In the genomic region with DNA sequence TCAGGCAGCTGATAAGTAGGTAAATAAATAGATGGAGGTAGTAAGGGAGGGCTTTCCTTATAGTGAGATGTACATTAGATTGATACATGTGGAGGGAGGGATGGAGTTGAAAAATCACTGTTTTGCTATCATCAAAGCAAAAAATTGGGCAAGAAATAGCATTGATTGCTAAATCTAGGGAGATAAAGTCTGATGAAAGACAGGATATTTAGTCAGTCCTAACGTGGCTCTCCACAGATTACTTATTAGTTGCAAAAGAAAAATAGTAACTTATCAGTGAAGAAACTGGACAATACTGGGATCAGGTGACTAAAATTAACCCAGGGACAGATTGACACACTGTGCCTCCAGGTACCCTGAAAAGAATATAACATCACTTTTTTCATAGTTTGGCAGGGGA, we compare ENCODE assay signal across 17 cellular contexts. TPM values are rescaled to one million over a fixed set of nuclear protein-coding genes. Genes with fewer than 3 reads are reported as not detected.
A peak's percentile ranks its signal among the peaks of the same experiment; 100 is the strongest.
DNase-seq lines count a peak whose midpoint lies in the region; ATAC-seq and TF ChIP-seq lines count a peak whose summit lies in the region.
"Had no signal": no experiment of that assay in that cellular context is flagged by ENCODE, and none has a peak within 500 bp of the region (broad histone marks: within the 10 kb centered on the region; RNA-seq: fewer than 3 reads in every experiment).

No MANE protein-coding gene starts in this region.

- ATAC-seq in PC-3: no peak

- TF ChIP-seq CTCF in PC-3 (conservative IDR thresholded peaks at IDR 0.05; ENCODE audit: low read depth, low read length) (no peak), fibroblast of pulmonary artery (IDR thresholded peaks at IDR 0.05; ENCODE audit: low read length, missing control alignments) (no peak)

- intact Hi-C loops in PC-3 (cut with micrococcal nuclease): no loop called here

- DNase-seq in SIG-M5 treated with dmso at 0.1 percent for 504 hours (lab: John Stamatoyannopoulos, UW; ENCODE audit: unreplicated experiment): peak; percentile 61
- DNase-seq in SIG-M5 (lab: John Stamatoyannopoulos, UW): no peak
- DNase-seq in PC-3: no peak
- DNase-seq in fibroblast of pulmonary artery (ENCODE audit: low read depth): peak; percentile 69
- DNase-seq in SHP77 (lab: John Stamatoyannopoulos, UW): no peak
- DNase-seq in DMS53 (lab: John Stamatoyannopoulos, UW): no peak
- no peak for DNase-seq in NCI-H1417 (lab: John Stamatoyannopoulos, UW)
- DNase-seq: activated CD4-positive, alpha-beta T cell treated with anti-CD3 and anti-CD28 coated beads, Interleukin-2, amount 50 U/mL, for 1 hour; activated T-cell treated with anti-CD3 and anti-CD28 coated beads for 4 hours; CD4-positive, CD25-positive, alpha-beta regulatory T cell; effector CD8-positive, alpha-beta T cell; NCI-H1694; OCI-M1; ovary had no signal

- peaks cover 8% of the 10 kb centered on the region for H3F3A ChIP-seq in PC-3 (ENCODE audit: low read length, unreplicated experiment)

- H3K9me3 ChIP-seq in PC-3 (ENCODE audit: low read length) (no peaks in the 10 kb centered on the region), subcutaneous abdominal adipose tissue (ENCODE audit: control insufficient read depth in 5 of 5, low read length in 5 of 5) (no peaks in the 10 kb centered on the region)
- H3K9me3 ChIP-seq: ovary had no signal

- no peaks in the 10 kb centered on the region for H3K79me2 ChIP-seq in PC-3 (ENCODE audit: low read length)

- BruUV-seq in PC-3 (replicated peaks; lab: Mats Ljungman, UMichigan): no TSS peak

- POLR2A ChIA-PET in PC-3 (lab: Charles Lee; ENCODE audit: unreplicated experiment): interaction anchor here (0.7 kb wide), 1 partner anchor 33 kb away, joined by 20 read pairs; no protein-coding TSS in a partner anchor

- H2AFZ ChIP-seq in PC-3 (ENCODE audit: low read length): no peak overlapping the region

- H3K9ac ChIP-seq in PC-3 (ENCODE audit: low read length) (no peak overlapping the region), subcutaneous abdominal adipose tissue (ENCODE audit: low read length in 5 of 5) (no peak overlapping the region)

- no peak overlapping the region; the same call in 1 of the 2 replicates for H3K4me2 ChIP-seq in PC-3 (ENCODE audit: low read length)

- H4K20me1 ChIP-seq in PC-3 (ENCODE audit: low read length): no peaks in the 10 kb centered on the region

- H3K36me3 ChIP-seq in PC-3 (ENCODE audit: low read depth, low read length): no peaks in the 10 kb centered on the region
- no peaks in the 10 kb centered on the region for H3K36me3 ChIP-seq in subcutaneous abdominal adipose tissue (ENCODE audit: control insufficient read depth in 5 of 5, insufficient read depth in 5 of 5, low read length in 5 of 5)
- H3K36me3 ChIP-seq: ovary had no signal

- CTCF ChIA-PET in PC-3 (lab: Charles Lee): no interaction called here

- H3K4me1 ChIP-seq in PC-3 (ENCODE audit: insufficient read depth, low read length): peaks cover 14% of the 10 kb centered on the region
- peaks cover 3 to 42% (median 25%) of the 10 kb centered on the region in 5 donors for H3K4me1 ChIP-seq in subcutaneous abdominal adipose tissue (ENCODE audit: control insufficient read depth in 5 of 5, insufficient read depth in 5 of 5, low read length in 5 of 5)

- H3K27me3 ChIP-seq in PC-3 (ENCODE audit: low read length): no peaks in the 10 kb centered on the region
- no peaks in the 10 kb centered on the region for H3K27me3 ChIP-seq in subcutaneous abdominal adipose tissue (ENCODE audit: control insufficient read depth in 5 of 5, insufficient read depth in 4 of 5, low read length in 5 of 5)
- H3K27me3 ChIP-seq: foreskin keratinocyte, ovary had no signal

- peak overlapping the region; percentile 16 for H3K27ac ChIP-seq in PC-3 (ENCODE audit: low read length)
- H3K27ac ChIP-seq in subcutaneous abdominal adipose tissue (ENCODE audit: low read depth, low read length): peak overlapping the region; percentile 52
- H3K27ac ChIP-seq: foreskin keratinocyte, ovary, skin epidermis had no signal

- H3K4me3 ChIP-seq in PC-3 (ENCODE audit: low read length): no peak overlapping the region
- no peak overlapping the region for H3K4me3 ChIP-seq in fibroblast of pulmonary artery (replicated peaks; ENCODE audit: low read depth, low read length)
- H3K4me3 ChIP-seq in subcutaneous abdominal adipose tissue (ENCODE audit: low read depth in 1 of 5, low read length in 5 of 5): no peak overlapping the region
- H3K4me3 ChIP-seq: ovary, skin epidermis had no signal

- H3K9me2 ChIP-seq in PC-3 (replicated peaks; ENCODE audit: low read length): no peaks in the 10 kb centered on the region

RNA-seq across cellular contexts. Expression of a gene that starts 27.0 kb away (rescaled TPM):
- total RNA-seq in PC-3 (2014; rRNA removed): 46.2 and 55.5 TPM in 2 replicates

Comparison
In these comparisons a context has a peak if more than half of its experiments do, and no peak if none do; other contexts are left out.
1. DNase-seq: peak in SIG-M5 treated with dmso at 0.1 percent for 504 hours (single experiment) and fibroblast of pulmonary artery (single experiment); none in SIG-M5 (single experiment), PC-3 (single experiment), SHP77 (0 of 2), DMS53 (single experiment) and NCI-H1417 (0 of 3).